9 cellular contexts compared by ENCODE assay signal in genomic region chr3:112132554-112132953, GRCh38. TPM values are rescaled to one million over a fixed set of nuclear protein-coding genes. Genes with fewer than 3 reads are reported as not detected.
DNase-seq lines count a peak whose midpoint lies in the region; ATAC-seq and TF ChIP-seq lines count a peak whose summit lies in the region.
"Had no signal": no experiment of that assay in that cellular context is flagged by ENCODE, and none has a peak within 500 bp of the region (broad histone marks: within the 10 kb centered on the region; RNA-seq: fewer than 3 reads in every experiment).

No MANE protein-coding gene starts in this region.

- H3K27ac Mint-ChIP-seq in CD4-positive, alpha-beta T cell = peak overlapping the region; percentile 88
- peak overlapping the region; percentile 91 to 93 for H3K27ac Mint-ChIP-seq in effector memory CD8-positive, alpha-beta T cell
- H3K27ac Mint-ChIP-seq in progenitor cell of endocrine pancreas = no peak overlapping the region

- POLR2A ChIA-PET in CD4-positive, alpha-beta T cell (lab: Charles Lee) = interaction anchor here (1.3 to 1.7 kb wide), 3 partner anchors 9 to 429 kb away, joined by 3 to 9 read pairs (median 5); partner anchors contain the start of genes ATG3, CD200 and SLC35A5

- H3K9ac ChIP-seq in OCI-LY1 (ENCODE audit: low read length) = peak overlapping the region; percentile 96

- peaks cover 78% of the 10 kb centered on the region for H3K4me1 ChIP-seq in OCI-LY1 (ENCODE audit: insufficient read depth, low read length, severe bottlenecking)

- peaks cover 95% of the 10 kb centered on the region for H3K4me1 Mint-ChIP-seq in CD4-positive, alpha-beta T cell (ENCODE audit: low read depth)
- H3K4me1 Mint-ChIP-seq in effector memory CD8-positive, alpha-beta T cell (ENCODE audit: low read depth in 2 of 2) = peaks cover 23 to 48% of the 10 kb centered on the region in 2 donors
- H3K4me1 Mint-ChIP-seq in progenitor cell of endocrine pancreas (ENCODE audit: low read depth) = peaks cover 28% of the 10 kb centered on the region

- peak overlapping the region; percentile 90 for H3K4me3 ChIP-seq in OCI-LY1 (ENCODE audit: low read depth, low read length, poor library complexity, severe bottlenecking)

- no peaks in the 10 kb centered on the region for H3K27me3 Mint-ChIP-seq in CD4-positive, alpha-beta T cell
- H3K27me3 Mint-ChIP-seq in effector memory CD8-positive, alpha-beta T cell = no peaks in the 10 kb centered on the region
- no peaks in the 10 kb centered on the region for H3K27me3 Mint-ChIP-seq in progenitor cell of endocrine pancreas

- H3K36me3 ChIP-seq in OCI-LY1 (ENCODE audit: insufficient read depth, low read length) = peaks cover 31% of the 10 kb centered on the region

- CTCF ChIA-PET in CD4-positive, alpha-beta T cell (lab: Charles Lee) = interaction anchor here (1.6 kb wide), 1 partner anchor 21 kb away, joined by 5 read pairs; no protein-coding TSS in a partner anchor

- H3K9me3 Mint-ChIP-seq in CD4-positive, alpha-beta T cell = no peaks in the 10 kb centered on the region
- H3K9me3 Mint-ChIP-seq in effector memory CD8-positive, alpha-beta T cell = no peaks in the 10 kb centered on the region
- H3K9me3 Mint-ChIP-seq in progenitor cell of endocrine pancreas (ENCODE audit: low read depth) = no peaks in the 10 kb centered on the region

- no peaks in the 10 kb centered on the region for H4K20me1 ChIP-seq in OCI-LY1 (ENCODE audit: insufficient read depth, low read length)

- H3K27me3 ChIP-seq in CD4-positive, alpha-beta T cell (ENCODE audit: control insufficient read depth, insufficient read depth, low read length) = no peaks in the 10 kb centered on the region
- H3K27me3 ChIP-seq in OCI-LY1 (ENCODE audit: insufficient read depth, low read length) = no peaks in the 10 kb centered on the region

- peaks cover 5% of the 10 kb centered on the region for H3K36me3 Mint-ChIP-seq in CD4-positive, alpha-beta T cell (ENCODE audit: low read depth)
- H3K36me3 Mint-ChIP-seq in effector memory CD8-positive, alpha-beta T cell (ENCODE audit: insufficient read depth) = peaks cover 6% of the 10 kb centered on the region
- H3K36me3 Mint-ChIP-seq in progenitor cell of endocrine pancreas (ENCODE audit: insufficient read depth) = peaks cover 3% of the 10 kb centered on the region

- H3K9me2 ChIP-seq in OCI-LY1 (ENCODE audit: low read depth, low read length) = no peaks in the 10 kb centered on the region

- H3K79me2 ChIP-seq in OCI-LY1 (ENCODE audit: insufficient read depth, low read length) = peaks cover 38% of the 10 kb centered on the region

- H3K4me2 ChIP-seq in OCI-LY1 (ENCODE audit: low read length) = peak overlapping the region; percentile 90

- peak overlapping the region; percentile 78 for H3K27ac ChIP-seq in CD4-positive, alpha-beta T cell (ENCODE audit: low read depth, low read length)
- H3K27ac ChIP-seq in OCI-LY1 (ENCODE audit: low read depth, low read length, poor library complexity, severe bottlenecking) = peak overlapping the region; percentile 94

- H3F3A ChIP-seq in OCI-LY1 (ENCODE audit: insufficient read depth, low read length) = peaks cover 14% of the 10 kb centered on the region

- DNase-seq in CD4-positive, alpha-beta T cell = no peak
- no peak for DNase-seq in effector memory CD8-positive, alpha-beta T cell
- no peak for DNase-seq in NCI-H446 (lab: John Stamatoyannopoulos, UW)
- DNase-seq in progenitor cell of endocrine pancreas (ENCODE audit: low spot score, unreplicated experiment) = no peak
- no peak for DNase-seq in amniotic stem cell (lab: John Stamatoyannopoulos, UW)
- DNase-seq: NCI-H345 had no signal

- H2AFZ ChIP-seq in OCI-LY1 (ENCODE audit: low read length) = no peak overlapping the region

- no peaks in the 10 kb centered on the region for H3K9me3 ChIP-seq in CD4-positive, alpha-beta T cell (ENCODE audit: control insufficient read depth, low read length)
- no peaks in the 10 kb centered on the region for H3K9me3 ChIP-seq in OCI-LY1 (ENCODE audit: low read length)

- H3K4me3 Mint-ChIP-seq in CD4-positive, alpha-beta T cell = peak overlapping the region; percentile 89
- H3K4me3 Mint-ChIP-seq in effector memory CD8-positive, alpha-beta T cell = peak overlapping the region; percentile 86 to 88
- no peak overlapping the region for H3K4me3 Mint-ChIP-seq in progenitor cell of endocrine pancreas (ENCODE audit: low read depth)

- no peak for TF ChIP-seq CTCF in CD4-positive, alpha-beta T cell (IDR thresholded peaks at IDR 0.05)
- TF ChIP-seq CTCF in OCI-LY1 (IDR thresholded peaks at IDR 0.05; ENCODE audit: low read length) (no peak), progenitor cell of endocrine pancreas (IDR thresholded peaks at IDR 0.05; ENCODE audit: unreplicated experiment) (no peak)

- intact Hi-C loops in CD4-positive, alpha-beta T cell (cut with DNase I, micrococcal nuclease) = loop anchor here in 1 of 2 experiments (10.0 kb wide), 1 partner anchor 172 kb away; no protein-coding TSS in a partner anchor

- ATAC-seq in CD4-positive, alpha-beta T cell (ENCODE audit: poor library complexity) = no peak
- ATAC-seq in GM19438 (IDR thresholded peaks at IDR 0.05; ENCODE audit: low read depth, unreplicated experiment) = peak; percentile 5
- ATAC-seq in effector memory CD8-positive, alpha-beta T cell (replicated peaks) = no peak
- ATAC-seq in GM18517 (IDR thresholded peaks at IDR 0.05; ENCODE audit: unreplicated experiment) = no peak

RNA-seq across cellular contexts. Expression of gene GCSAM, which starts 0.5 kb away (rescaled TPM):
- 1 to 10 TPM; 6.5 to 6.8 TPM for total RNA-seq in CD4-positive, alpha-beta T cell
- total RNA-seq in progenitor cell of endocrine pancreas = not detected in 2 replicates

RNA-seq across cellular contexts. Expression of gene C3orf52, which starts 46.4 kb away (rescaled TPM):
- 1 to 10 TPM; 1.6 to 2.7 TPM for total RNA-seq in CD4-positive, alpha-beta T cell
- 20.6 and 23.7 TPM in 2 replicates for total RNA-seq in progenitor cell of endocrine pancreas
